ENCODE assay signal across 16 cellular contexts in the genomic region with DNA sequence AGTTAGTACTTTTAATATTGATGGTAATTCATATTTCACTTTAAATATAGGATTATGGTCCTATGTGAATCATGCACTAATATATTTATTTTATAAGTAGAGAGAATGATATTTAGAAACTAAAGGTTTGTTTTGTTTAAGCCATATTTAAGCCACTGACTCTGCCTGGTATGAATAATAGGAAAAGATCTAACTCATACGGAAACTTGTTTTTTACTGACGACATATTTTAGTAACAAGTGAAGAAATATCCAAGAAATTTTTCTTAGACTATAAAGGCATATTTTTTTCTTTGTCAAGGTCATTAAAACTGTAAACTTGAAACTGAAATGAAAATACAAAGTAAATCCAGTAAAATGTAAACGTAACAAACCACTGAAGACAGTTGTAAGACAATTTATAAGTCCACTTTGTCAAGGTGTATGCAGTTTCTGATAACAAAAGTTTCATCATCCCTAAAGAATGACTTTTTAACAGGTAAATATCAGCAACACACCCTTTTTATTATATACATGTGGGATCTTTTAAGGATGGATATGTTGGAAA.
DNase-seq lines count a peak whose midpoint lies in the region; ATAC-seq and TF ChIP-seq lines count a peak whose summit lies in the region.
"Had no signal": no experiment of that assay in that cellular context is flagged by ENCODE, and none has a peak within 500 bp of the region (broad histone marks: within the 10 kb centered on the region; RNA-seq: fewer than 3 reads in every experiment).

No MANE protein-coding gene starts in this region.

- H3K9me3 ChIP-seq in endodermal cell (ENCODE audit: control insufficient read depth, low read length) (no peaks in the 10 kb centered on the region), stomach (no peaks in the 10 kb centered on the region)

- H3K9ac ChIP-seq in endodermal cell (ENCODE audit: extremely low read depth, low read length, poor library complexity, severe bottlenecking): no peak overlapping the region

- no peak for TF ChIP-seq POLR2A in stomach (IDR thresholded peaks at IDR 0.05)

- TF ChIP-seq EP300 in stomach (IDR thresholded peaks at IDR 0.05): no peak

- no peaks in the 10 kb centered on the region for H3K27me3 ChIP-seq in endodermal cell (ENCODE audit: control insufficient read depth, insufficient read depth, low read length, poor library complexity, severe bottlenecking)
- H3K27me3 ChIP-seq in stomach: no peaks in the 10 kb centered on the region
- H3K27me3 ChIP-seq: dorsolateral prefrontal cortex had no signal

- H3K4me3 Mint-ChIP-seq in endodermal cell: no peak overlapping the region
- H3K4me3 Mint-ChIP-seq: B cell had no signal

- intact Hi-C loops in stomach (cut with DNase I; ENCODE audit: low total_unique reads): no loop called here

- H3K4me1 ChIP-seq in endodermal cell (ENCODE audit: control insufficient read depth, insufficient read depth, low read length) (no peaks in the 10 kb centered on the region), stomach (no peaks in the 10 kb centered on the region)

- no peak overlapping the region for H3K27ac Mint-ChIP-seq in endodermal cell
- H3K27ac Mint-ChIP-seq: B cell had no signal

- H3K9me3 Mint-ChIP-seq in endodermal cell: no peaks in the 10 kb centered on the region
- H3K9me3 Mint-ChIP-seq: naive thymus-derived CD4-positive, alpha-beta T cell had no signal

- peaks cover 10% of the 10 kb centered on the region for H3K36me3 Mint-ChIP-seq in endodermal cell (ENCODE audit: low read depth)

- TF ChIP-seq CTCF in GM13977 (IDR thresholded peaks at IDR 0.05; ENCODE audit: extremely low read depth, insufficient read depth, missing control alignments): no peak
- no peak for TF ChIP-seq CTCF in endodermal cell (conservative IDR thresholded peaks at IDR 0.05)
- no peak for TF ChIP-seq CTCF in stomach (IDR thresholded peaks at IDR 0.05)

- H3K27me3 Mint-ChIP-seq in endodermal cell (ENCODE audit: insufficient read depth): no peaks in the 10 kb centered on the region
- H3K27me3 Mint-ChIP-seq: B cell; naive thymus-derived CD4-positive, alpha-beta T cell had no signal

- H3K27ac ChIP-seq in endodermal cell (ENCODE audit: low read depth, low read length): no peak overlapping the region
- H3K27ac ChIP-seq in stomach: no peak overlapping the region
- H3K27ac ChIP-seq: dorsolateral prefrontal cortex had no signal

- H3K36me3 ChIP-seq in endodermal cell (ENCODE audit: control insufficient read depth, insufficient read depth, low read length): peaks cover 16% of the 10 kb centered on the region
- H3K36me3 ChIP-seq in stomach: peaks cover 0 to 17% (median 8%) of the 10 kb centered on the region in 4 donors

- in situ Hi-C loops in GM13977 (cut with MboI; ENCODE audit: low pct_unique_long_range_greater_than_20kb, low sequenced_read_pairs, unreplicated experiment): no loop called here

- DNase-seq in GM13977 (ENCODE audit: low spot score): peak; percentile 1
- DNase-seq in endodermal cell: no peak
- no peak for DNase-seq in stomach
- DNase-seq in activated effector memory CD4-positive, alpha-beta T cell treated with anti-CD3 and anti-CD28 coated beads, Interleukin-2, amount 50 U/mL, for 16 hours: no peak
- no peak for DNase-seq in stimulated activated CD4-positive, alpha-beta T cell treated with anti-CD3 and anti-CD28 coated beads, Interleukin-12 subunit alpha, Interleukin-12 subunit beta, amount 100 ng/mL, for 4 hours
- DNase-seq: dorsolateral prefrontal cortex; left ventricle myocardium superior; naive thymus-derived CD4-positive, alpha-beta T cell; NCI-H1436 treated with DMSO at 0.1 percent for 48 hours; NCI-H510A; stimulated activated CD4-positive, alpha-beta T cell treated with anti-CD3 and anti-CD28 coated beads, Interleukin-4, amount 100 ng/mL, for 1 hour; SW 1271 had no signal

- no peaks in the 10 kb centered on the region for H3K4me1 Mint-ChIP-seq in endodermal cell
- H3K4me1 Mint-ChIP-seq: B cell had no signal

- ATAC-seq in GM18909 (IDR thresholded peaks at IDR 0.05; ENCODE audit: poor library complexity, unreplicated experiment) (peak; percentile 39), HG02840 (IDR thresholded peaks at IDR 0.05; ENCODE audit: low FRiP score, unreplicated experiment) (peak; percentile 34), HG03520 (IDR thresholded peaks at IDR 0.05; ENCODE audit: unreplicated experiment) (peak; percentile 48)
- ATAC-seq: left ventricle myocardium superior; naive thymus-derived CD4-positive, alpha-beta T cell had no signal

- WGBS in endodermal cell (ENCODE audit: insufficient coverage in 1 of 2, insufficient read length in 1 of 2), 2 experiments: 100% methylated on average over 3 of the region's 3 CpGs; no CpG with 5 or more reads in 1 of the 2 experiments
- 80 to 88% (median 82%) methylated on average over 3 of the region's 3 CpGs for WGBS in stomach, 5 donors

- H3K4me3 ChIP-seq in endodermal cell (ENCODE audit: low read length): no peak overlapping the region
- H3K4me3 ChIP-seq in stomach: no peak overlapping the region
- H3K4me3 ChIP-seq: dorsolateral prefrontal cortex had no signal
